ENCODE assay signal across 15 cellular contexts in the genomic region with DNA sequence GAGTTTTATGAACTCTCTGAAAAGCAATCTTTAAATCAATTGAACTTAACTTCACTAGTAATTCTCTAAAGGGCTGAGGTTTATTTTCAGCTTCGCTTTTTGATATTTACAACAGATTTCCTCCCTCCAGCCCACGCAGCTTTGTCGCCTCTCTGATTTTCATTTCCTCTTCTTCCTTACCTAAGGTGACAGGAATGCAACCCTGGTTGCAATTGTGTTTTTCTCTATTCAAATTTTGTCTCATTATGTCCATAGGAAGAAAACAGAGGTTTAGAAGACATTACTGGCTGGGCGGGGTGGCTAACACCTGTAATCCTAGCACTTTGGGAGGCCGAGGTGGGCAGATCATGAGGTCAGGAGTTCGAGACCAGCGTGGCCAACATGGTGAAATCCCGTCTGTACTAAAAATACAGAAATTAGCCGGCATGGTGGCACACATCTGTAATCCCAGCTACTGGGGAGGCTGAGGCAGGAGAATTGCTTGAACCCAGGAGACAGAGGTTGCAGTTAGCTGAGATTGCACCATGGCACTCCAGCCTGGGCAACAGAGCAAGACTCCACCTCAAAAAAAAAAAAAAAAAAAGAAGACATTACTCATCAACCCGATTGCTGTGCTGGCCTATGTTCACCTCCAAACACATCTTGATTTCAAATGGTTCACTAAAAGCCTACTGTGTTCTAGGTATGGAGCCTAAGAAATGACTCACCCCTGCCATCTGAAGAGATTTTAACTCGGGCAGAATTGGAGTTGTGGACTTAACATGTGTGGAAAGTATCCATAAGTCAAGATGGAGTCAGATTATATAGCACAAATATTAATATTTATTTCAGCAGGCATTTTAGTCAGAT. TPM values are rescaled to one million over a fixed set of nuclear protein-coding genes. Genes with fewer than 3 reads are reported as not detected.
DNase-seq lines count a peak whose midpoint lies in the region; ATAC-seq and TF ChIP-seq lines count a peak whose summit lies in the region.
"Had no signal": no experiment of that assay in that cellular context is flagged by ENCODE, and none has a peak within 500 bp of the region (broad histone marks: within the 10 kb centered on the region; RNA-seq: fewer than 3 reads in every experiment).

No MANE protein-coding gene starts in this region.

- no peaks in the 10 kb centered on the region for H3F3A ChIP-seq in OCI-LY1 (ENCODE audit: insufficient read depth, low read length)

- H3K9me3 Mint-ChIP-seq in CD4-positive, alpha-beta T cell = no peaks in the 10 kb centered on the region

- no peak overlapping the region for H3K27ac ChIP-seq in CD4-positive, alpha-beta T cell (ENCODE audit: low read depth, low read length)
- H3K27ac ChIP-seq in OCI-LY1 (ENCODE audit: low read depth, low read length, poor library complexity, severe bottlenecking) = peak overlapping the region; percentile 83

- H3K4me1 Mint-ChIP-seq in CD4-positive, alpha-beta T cell (ENCODE audit: low read depth) = peaks cover 89% of the 10 kb centered on the region

- H3K27me3 ChIP-seq in CD4-positive, alpha-beta T cell (ENCODE audit: control insufficient read depth, insufficient read depth, low read length) = no peaks in the 10 kb centered on the region
- H3K27me3 ChIP-seq in OCI-LY1 (ENCODE audit: insufficient read depth, low read length) = no peaks in the 10 kb centered on the region
- H3K27me3 ChIP-seq in HAP-1 (ENCODE audit: low read depth) = no peaks in the 10 kb centered on the region

- H3K4me3 ChIP-seq in OCI-LY1 (ENCODE audit: low read depth, low read length, poor library complexity, severe bottlenecking) (no peak overlapping the region), HAP-1 (no peak overlapping the region)

- no peaks in the 10 kb centered on the region for H3K36me3 Mint-ChIP-seq in CD4-positive, alpha-beta T cell (ENCODE audit: low read depth)

- CTCF ChIA-PET in CD4-positive, alpha-beta T cell (lab: Charles Lee) = interaction anchor here (0.6 kb wide), 1 partner anchor 12 kb away, joined by 3 read pairs; no protein-coding TSS in a partner anchor

- H3K27ac Mint-ChIP-seq in CD4-positive, alpha-beta T cell = peak overlapping the region; percentile 81

- no peak overlapping the region for H2AFZ ChIP-seq in OCI-LY1 (ENCODE audit: low read length)

- ATAC-seq in CD4-positive, alpha-beta T cell (ENCODE audit: poor library complexity) = no peak
- ATAC-seq in GM18909 (IDR thresholded peaks at IDR 0.05; ENCODE audit: poor library complexity, unreplicated experiment) (peak; percentile 55), HG02678 (IDR thresholded peaks at IDR 0.05; ENCODE audit: unreplicated experiment) (peak; percentile 53), HG02763 (IDR thresholded peaks at IDR 0.05; ENCODE audit: unreplicated experiment) (no peak), GM18519 (IDR thresholded peaks at IDR 0.05; ENCODE audit: low FRiP score, unreplicated experiment) (no peak)
- ATAC-seq: HepG2 had no signal

- intact Hi-C loops in CD4-positive, alpha-beta T cell (cut with DNase I, micrococcal nuclease) = no loop called here

- no peak for DNase-seq in CD4-positive, alpha-beta T cell
- no peak for DNase-seq in foreskin melanocyte
- DNase-seq in HAP-1 (ENCODE audit: low spot score in 2 of 2) = no peak
- DNase-seq: activated CD4-positive, alpha-beta T cell treated with anti-CD3 and anti-CD28 coated beads for 1 hour; activated effector memory CD4-positive, alpha-beta T cell treated with Interleukin-2 at 50 U/mL for 16 hours; NCI-H146; SK-N-SH had no signal

- H4K20me1 ChIP-seq in OCI-LY1 (ENCODE audit: insufficient read depth, low read length) = no peaks in the 10 kb centered on the region

- H3K36me3 ChIP-seq in OCI-LY1 (ENCODE audit: insufficient read depth, low read length) (no peaks in the 10 kb centered on the region), HAP-1 (replicated peaks) (no peaks in the 10 kb centered on the region)

- H3K79me2 ChIP-seq in OCI-LY1 (ENCODE audit: insufficient read depth, low read length) = no peaks in the 10 kb centered on the region

- no peak for TF ChIP-seq CTCF in CD4-positive, alpha-beta T cell (IDR thresholded peaks at IDR 0.05)
- no peak for TF ChIP-seq CTCF in OCI-LY1 (IDR thresholded peaks at IDR 0.05; ENCODE audit: low read length)

- H3K4me3 Mint-ChIP-seq in CD4-positive, alpha-beta T cell = no peak overlapping the region

- in situ Hi-C loops in HAP-1 (cut with MboI; ENCODE audit: low sequenced_read_pairs) = no loop called here

- H3K9me3 ChIP-seq in CD4-positive, alpha-beta T cell (ENCODE audit: control insufficient read depth, low read length) = no peaks in the 10 kb centered on the region
- H3K9me3 ChIP-seq in OCI-LY1 (ENCODE audit: low read length) (no peaks in the 10 kb centered on the region), HAP-1 (no peaks in the 10 kb centered on the region)
- H3K9me3 ChIP-seq: SK-N-SH had no signal

- no peaks in the 10 kb centered on the region for H3K27me3 Mint-ChIP-seq in CD4-positive, alpha-beta T cell

- H3K4me2 ChIP-seq in OCI-LY1 (ENCODE audit: low read length) = no peak overlapping the region
- H3K4me2 ChIP-seq: SK-N-SH had no signal

- POLR2A ChIA-PET in CD4-positive, alpha-beta T cell (lab: Charles Lee) = interaction anchor here (0.5 to 1.2 kb wide), 4 partner anchors 12 to 402 kb away, joined by 3 to 4 read pairs (median 4); no protein-coding TSS in a partner anchor

- H3K4me1 ChIP-seq in OCI-LY1 (ENCODE audit: insufficient read depth, low read length, severe bottlenecking) (peaks cover 43% of the 10 kb centered on the region), HAP-1 (no peaks in the 10 kb centered on the region)

- H3K9me2 ChIP-seq in OCI-LY1 (ENCODE audit: low read depth, low read length) = no peaks in the 10 kb centered on the region
- H3K9me2 ChIP-seq: SK-N-SH had no signal

- no peak overlapping the region for H3K9ac ChIP-seq in OCI-LY1 (ENCODE audit: low read length)
- H3K9ac ChIP-seq: SK-N-SH had no signal

RNA-seq across cellular contexts. Expression of a gene that starts 36.8 kb away (rescaled TPM):
- total RNA-seq in CD4-positive, alpha-beta T cell = under 1 TPM in 1 of 2 experiments, not detected in 1; 0.11 TPM
- total RNA-seq: epithelial cell of proximal tubule, G401, HepG2 had no signal

Comparison
In these comparisons a context has a peak if more than half of its experiments do, and no peak if none do; other contexts are left out.
1. ATAC-seq: peak in GM18909 (single experiment) and HG02678 (single experiment); none in CD4-positive, alpha-beta T cell (single experiment), HG02763 (single experiment) and GM18519 (single experiment).